ENCODE assay signal across 30 cellular contexts in the genomic region with DNA sequence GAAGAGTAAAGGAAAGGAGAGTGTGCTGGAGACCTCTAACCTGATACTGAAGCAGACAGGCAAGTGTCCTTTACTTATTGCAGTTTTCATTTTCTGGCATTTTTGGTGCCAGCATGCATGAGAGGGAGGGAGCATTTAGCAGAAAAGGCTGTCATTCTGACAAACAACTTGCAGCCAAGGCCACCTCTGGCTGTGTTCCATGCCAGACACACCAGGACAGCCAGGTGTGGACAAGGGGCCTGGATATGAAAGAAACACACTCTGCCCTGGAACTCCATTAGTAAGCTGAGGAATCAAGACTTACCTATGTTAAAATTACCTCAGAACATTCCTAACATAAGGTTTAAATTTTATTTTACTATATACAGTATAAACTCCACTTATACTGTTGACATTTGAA.
"Had no signal": no experiment of that assay in that cellular context is flagged by ENCODE, and none has a peak within 500 bp of the region (broad histone marks: within the 10 kb centered on the region; RNA-seq: fewer than 3 reads in every experiment).

No MANE protein-coding gene starts in this region.

- H3K9me3 ChIP-seq: Peyer's patch, SK-N-SH had no signal

- H3K27ac ChIP-seq: KMS-11, Peyer's patch, SJCRH30 had no signal

- H3K27me3 ChIP-seq: Peyer's patch, SJCRH30 had no signal

- DNase-seq: Karpas-422, MM.1S, MV-4-11, NCI-H1092, NCI-H1105, NCI-H1417 treated with DMSO at 0.1 percent for 48 hours, NCI-H1436 treated with DMSO at 0.1 percent for 48 hours, NCI-H1694 treated with DMSO at 0.1 percent for 48 hours, NCI-H187 treated with DMSO at 0.1 percent for 48 hours, NCI-H2029, NCI-H2081, NCI-H2171 treated with DMSO at 0.1 percent for 48 hours, NCI-H2227 treated with DMSO at 0.1 percent for 48 hours, NCI-H345, NCI-H446, NCI-H510A treated with DMSO at 0.1 percent for 48 hours, NCI-H524 treated with DMSO at 0.1 percent for 48 hours, NCI-H526 treated with DMSO at 0.1 percent for 48 hours, NCI-H774, OCI-M1, PC-3, Peyer's patch, Right ventricle myocardium superior, RPMI8226, SIG-M5, SJCRH30, SK-N-SH, SW 1271, T-helper 1 cell had no signal

- H3K4me3 ChIP-seq: Peyer's patch, SJCRH30 had no signal

- H3K4me1 ChIP-seq: Peyer's patch had no signal

- H3K36me3 ChIP-seq: Peyer's patch, SJCRH30 had no signal
